Comparison of ENCODE assay signal across 1 cellular context in the genomic region with DNA sequence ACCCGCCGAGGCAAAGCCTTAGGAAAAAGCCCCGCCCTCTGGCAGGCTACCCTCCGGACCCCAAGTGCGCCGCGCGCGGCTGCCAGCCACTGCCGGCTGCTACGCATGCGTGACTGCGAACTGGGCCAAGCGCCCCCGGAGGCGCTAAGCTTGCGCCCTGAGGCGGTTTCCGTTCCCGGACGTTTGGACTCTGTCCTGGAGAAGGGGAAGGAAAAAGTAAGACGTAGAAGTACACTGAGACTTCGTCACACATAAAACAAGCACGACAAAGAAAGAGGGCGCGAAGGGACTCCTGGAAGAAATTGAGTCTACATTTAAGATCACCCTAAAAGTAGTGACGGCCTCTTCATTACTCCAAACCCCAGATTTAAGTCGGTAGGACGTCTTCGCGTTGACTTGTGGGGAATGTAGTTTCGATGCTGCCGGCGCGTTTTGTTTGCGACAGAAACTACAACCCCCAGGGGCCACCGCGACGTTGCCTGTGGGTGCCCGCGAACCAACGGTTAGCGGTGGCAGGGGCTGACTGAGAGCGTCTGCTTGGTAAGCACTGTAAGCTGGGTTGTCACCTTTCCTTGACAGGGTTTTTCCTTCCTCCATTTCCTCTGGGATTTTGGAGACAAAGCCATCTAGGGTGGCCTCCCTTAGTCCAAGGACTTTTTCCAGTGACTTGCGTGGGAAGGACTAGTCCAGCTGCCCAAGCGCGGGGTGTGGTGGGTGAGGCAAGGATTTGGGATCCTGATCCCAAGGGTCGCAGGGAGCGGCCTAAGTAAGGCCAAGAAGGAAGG.
TF ChIP-seq lines count a peak whose summit lies in the region.

Gene CEP57L1 (plus strand): TSS at position 472 of the 785 bp plus-strand sequence. CDS start 49,715 bp downstream, outside the sequence.

TF ChIP-seq in Ishikawa, 13 proteins besides CTCF, POLR2A, EP300 and RAD21 (continued from another document):
- TF ChIP-seq, protein P1, sequence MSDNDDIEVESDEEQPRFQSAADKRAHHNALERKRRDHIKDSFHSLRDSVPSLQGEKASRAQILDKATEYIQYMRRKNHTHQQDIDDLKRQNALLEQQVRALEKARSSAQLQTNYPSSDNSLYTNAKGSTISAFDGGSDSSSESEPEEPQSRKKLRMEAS (IDR thresholded peaks at IDR 0.05): peak; percentile 34; the same call in 1 of the 2 replicates
- no peak for TF ChIP-seq TEAD4 (IDR thresholded peaks at IDR 0.05)
